ENCODE assay signal across 15 cellular contexts in the genomic region with DNA sequence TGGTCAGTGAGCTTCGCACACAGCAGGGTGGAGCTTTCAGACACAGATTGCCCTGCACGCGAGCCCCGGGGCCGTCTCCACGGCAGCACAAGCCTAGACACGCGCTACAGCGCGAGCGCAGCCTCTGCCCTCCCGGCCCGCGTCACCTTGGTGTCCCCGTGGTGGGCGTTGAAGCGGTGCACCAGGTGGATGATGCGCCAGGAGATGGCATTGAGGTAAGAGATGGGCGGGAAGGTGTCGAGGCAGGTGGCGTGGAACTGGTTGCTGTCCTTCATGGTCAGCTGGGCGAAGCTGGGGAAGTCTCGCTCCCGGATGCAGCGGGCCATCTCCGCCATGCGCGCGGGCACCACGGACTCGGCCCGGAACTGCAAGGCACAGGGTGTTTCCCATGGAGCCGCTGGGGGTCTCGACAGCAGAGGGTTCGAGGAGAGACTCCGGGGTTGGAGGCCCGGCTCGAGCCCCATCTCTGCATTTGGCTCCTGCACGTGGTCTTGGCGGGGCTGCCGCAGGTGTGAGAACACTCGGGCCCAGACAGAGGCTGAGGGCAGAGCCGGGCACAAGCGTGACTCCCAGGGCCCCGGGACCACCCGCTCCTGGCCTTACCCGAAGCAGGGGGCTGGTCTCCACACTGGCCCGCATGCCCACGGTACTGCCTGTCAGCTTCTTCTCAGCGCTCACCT. TPM values are rescaled to one million over a fixed set of nuclear protein-coding genes. Genes with fewer than 3 reads are reported as not detected.
"Had no signal": no experiment of that assay in that cellular context is flagged by ENCODE, and none has a peak within 500 bp of the region (broad histone marks: within the 10 kb centered on the region; RNA-seq: fewer than 3 reads in every experiment).

No MANE protein-coding gene starts in this region.

- H3K4me3 Mint-ChIP-seq: activated naive CD4-positive, alpha-beta T cell treated with anti-CD3 and anti-CD28 coated beads for 36 hours; activated T-helper 17 cell treated with anti-CD3 and anti-CD28 coated beads, Interleukin-2, amount 50 U/mL, for 72 hours; naive thymus-derived CD8-positive, alpha-beta T cell had no signal

- H3K27me3 Mint-ChIP-seq: activated T-helper 17 cell treated with anti-CD3 and anti-CD28 coated beads, Interleukin-2, amount 50 U/mL, for 72 hours; naive thymus-derived CD8-positive, alpha-beta T cell had no signal

- DNase-seq: activated CD4-positive, CD25-positive, alpha-beta regulatory T cell treated with anti-CD3 and anti-CD28 coated beads, Interleukin-2, amount 50 U/mL, for 72 hours; activated naive CD4-positive, alpha-beta T cell treated with anti-CD3 and anti-CD28 coated beads for 36 hours; amniotic stem cell; body of pancreas; dermis blood vessel endothelial cell; naive thymus-derived CD8-positive, alpha-beta T cell; stimulated activated CD4-positive, alpha-beta T cell treated with anti-CD3 and anti-CD28 coated beads, Interleukin-15, amount 100 ng/mL, for 24 hours; stimulated activated CD4-positive, alpha-beta T cell treated with anti-CD3 and anti-CD28 coated beads, Interleukin-4, amount 100 ng/mL, for 24 hours had no signal

- ATAC-seq: activated T-helper 17 cell treated with anti-CD3 and anti-CD28 coated beads, Interleukin-2, amount 50 U/mL, for 72 hours; body of pancreas; mucosa of descending colon; naive thymus-derived CD8-positive, alpha-beta T cell had no signal

- H3K27ac ChIP-seq: body of pancreas, hepatocyte had no signal

- H3K9me3 Mint-ChIP-seq: activated naive CD4-positive, alpha-beta T cell treated with anti-CD3 and anti-CD28 coated beads for 36 hours; activated T-helper 17 cell treated with anti-CD3 and anti-CD28 coated beads, Interleukin-2, amount 50 U/mL, for 72 hours; naive thymus-derived CD8-positive, alpha-beta T cell had no signal

- H3K4me1 Mint-ChIP-seq: activated T-helper 17 cell treated with anti-CD3 and anti-CD28 coated beads, Interleukin-2, amount 50 U/mL, for 72 hours had no signal

- H3K27me3 ChIP-seq: body of pancreas, hepatocyte had no signal

- FAIRE-seq: urothelium cell line had no signal

- H3K27ac Mint-ChIP-seq: activated T-helper 17 cell treated with anti-CD3 and anti-CD28 coated beads, Interleukin-2, amount 50 U/mL, for 72 hours had no signal

- H3K9me3 ChIP-seq: body of pancreas, mucosa of descending colon had no signal

- H3K4me3 ChIP-seq: body of pancreas, hepatocyte, lung, mucosa of descending colon had no signal

RNA-seq across cellular contexts. Expression of a gene that starts 16.8 kb away (rescaled TPM):
- total RNA-seq: activated naive CD4-positive, alpha-beta T cell treated with anti-CD3 and anti-CD28 coated beads for 36 hours; body of pancreas; dermis blood vessel endothelial cell; hepatocyte; lung; mucosa of descending colon; osteocyte; renal cortical epithelial cell had no signal

RNA-seq across cellular contexts. Expression of a gene that starts 31.1 kb away (rescaled TPM):
- total RNA-seq: dermis blood vessel endothelial cell, osteocyte had no signal
